ENCODE assay signal across 14 cellular contexts in genomic region chr13:33070713-33071112, GRCh38.
"Had no signal": no experiment of that assay in that cellular context is flagged by ENCODE, and none has a peak within 500 bp of the region (broad histone marks: within the 10 kb centered on the region; RNA-seq: fewer than 3 reads in every experiment).

No MANE protein-coding gene starts in this region.

- H3K9me3 ChIP-seq: sigmoid colon had no signal

- H3K4me3 ChIP-seq: lung, neural progenitor cell, sigmoid colon had no signal

- H3K9ac ChIP-seq: neural progenitor cell had no signal

- H3K36me3 ChIP-seq: neural progenitor cell, sigmoid colon had no signal

- H3K4me1 ChIP-seq: neural progenitor cell had no signal

- H3K4me2 ChIP-seq: neural progenitor cell had no signal

- DNase-seq: activated CD4-positive, alpha-beta memory T cell treated with anti-CD3 and anti-CD28 coated beads, Interleukin-2, amount 10 ng/mL, durations not matched to agents 7 days and 5 days; activated CD4-positive, CD25-positive, alpha-beta regulatory T cell treated with anti-CD3 and anti-CD28 coated beads, Interleukin-2, amount 50 U/mL, for 72 hours; activated gamma-delta T cell treated with Interleukin-2 at 50 U/mL for 16 hours; activated T-cell treated with anti-CD3 and anti-CD28 coated beads, Interleukin-2, amount 50 U/mL, for 24 hours; amniotic stem cell; effector memory CD4-positive, alpha-beta T cell; head of caudate nucleus; naive B cell; sigmoid colon; stimulated activated CD4-positive, alpha-beta T cell treated with anti-CD3 and anti-CD28 coated beads, Interleukin-1b, Interleukin-23, amount 100 ng/mL, for 48 hours; T-helper 1 cell; T1000 had no signal

- H3K27ac ChIP-seq: neural progenitor cell, sigmoid colon had no signal

- H3K27me3 ChIP-seq: neural progenitor cell, sigmoid colon had no signal
